ENCODE assay signal across 20 cellular contexts in the genomic region with DNA sequence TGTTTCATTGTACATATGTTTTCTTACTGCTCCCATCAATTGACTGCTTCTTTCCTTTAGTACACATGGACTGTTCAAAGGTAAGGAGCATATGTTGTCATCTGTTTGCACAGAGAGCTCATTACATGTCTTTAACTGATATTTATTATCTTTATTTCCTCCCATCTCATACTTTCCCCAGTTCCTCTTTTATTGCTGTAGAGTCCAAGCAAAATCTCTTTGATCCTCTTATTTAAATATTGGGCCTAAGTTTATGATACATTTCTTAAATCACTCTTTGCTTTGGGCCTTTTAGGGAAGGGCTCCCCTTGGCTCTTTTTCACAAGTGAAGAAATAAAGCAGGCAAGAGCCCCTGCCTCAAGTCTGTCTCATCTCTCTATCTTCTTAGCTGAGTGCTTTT.
"Had no signal": no experiment of that assay in that cellular context is flagged by ENCODE, and none has a peak within 500 bp of the region (broad histone marks: within the 10 kb centered on the region; RNA-seq: fewer than 3 reads in every experiment).

No MANE protein-coding gene starts in this region.

- H3K9me3 ChIP-seq: left lung, prostate gland, right atrium auricular region, transverse colon, uterus had no signal

- H3K4me1 ChIP-seq: left lung, prostate gland, right atrium auricular region, transverse colon, uterus had no signal

- H3K4me3 Mint-ChIP-seq: activated naive CD8-positive, alpha-beta T cell treated with anti-CD3 and anti-CD28 coated beads, Interleukin-2, amount 10 ng/mL, durations not matched to agents 7 days and 5 days; activated T-helper 17 cell treated with anti-CD3 and anti-CD28 coated beads, Interleukin-2, amount 50 U/mL, for 72 hours; endodermal cell; stimulated activated naive CD8-positive, alpha-beta T cell treated with anti-CD3 and anti-CD28 coated beads, Interleukin-15, Interleukin-2, amounts not matched to agents 100 ng/mL and 50 ng/mL, for 24 hours had no signal

- H3K9me3 Mint-ChIP-seq: activated naive CD8-positive, alpha-beta T cell treated with anti-CD3 and anti-CD28 coated beads, Interleukin-2, amount 10 ng/mL, durations not matched to agents 7 days and 5 days; activated T-helper 17 cell treated with anti-CD3 and anti-CD28 coated beads, Interleukin-2, amount 50 U/mL, for 72 hours; endodermal cell; stimulated activated naive CD8-positive, alpha-beta T cell treated with anti-CD3 and anti-CD28 coated beads, Interleukin-15, Interleukin-2, amounts not matched to agents 100 ng/mL and 50 ng/mL, for 24 hours had no signal

- H3K27me3 ChIP-seq: cardiac muscle cell, left lung, right atrium auricular region, transverse colon, uterus had no signal

- H3K36me3 ChIP-seq: cardiac muscle cell, prostate gland, right atrium auricular region, transverse colon, uterus, WERI-Rb-1 had no signal

- DNase-seq: activated CD4-positive, alpha-beta T cell treated with anti-CD3 and anti-CD28 coated beads, Interleukin-2, amount 50 U/mL, for 4 hours; activated naive CD4-positive, alpha-beta T cell; activated naive CD8-positive, alpha-beta T cell treated with anti-CD3 and anti-CD28 coated beads, Interleukin-2, amount 10 ng/mL, durations not matched to agents 7 days and 5 days; amygdala; endodermal cell; foreskin fibroblast; hippocampal formation; left lung; occipital lobe; stimulated activated CD4-positive, alpha-beta T cell treated with anti-CD3 and anti-CD28 coated beads, Interleukin-2, amount 100 ng/mL, for 24 hours; T1000; transverse colon; uterus; WERI-Rb-1 had no signal

- ATAC-seq: activated T-helper 17 cell treated with anti-CD3 and anti-CD28 coated beads, Interleukin-2, amount 50 U/mL, for 72 hours; left lung had no signal

- H3K27ac Mint-ChIP-seq: activated naive CD8-positive, alpha-beta T cell treated with anti-CD3 and anti-CD28 coated beads, Interleukin-2, amount 10 ng/mL, durations not matched to agents 7 days and 5 days; activated T-helper 17 cell treated with anti-CD3 and anti-CD28 coated beads, Interleukin-2, amount 50 U/mL, for 72 hours; endodermal cell had no signal

- H3K27me3 Mint-ChIP-seq: activated naive CD8-positive, alpha-beta T cell treated with anti-CD3 and anti-CD28 coated beads, Interleukin-2, amount 10 ng/mL, durations not matched to agents 7 days and 5 days; activated T-helper 17 cell treated with anti-CD3 and anti-CD28 coated beads, Interleukin-2, amount 50 U/mL, for 72 hours; stimulated activated naive CD8-positive, alpha-beta T cell treated with anti-CD3 and anti-CD28 coated beads, Interleukin-15, Interleukin-2, amounts not matched to agents 100 ng/mL and 50 ng/mL, for 24 hours had no signal

- H3K4me3 ChIP-seq: cardiac muscle cell, left lung, prostate gland, right atrium auricular region, transverse colon, uterus had no signal

- H3K4me1 Mint-ChIP-seq: activated naive CD8-positive, alpha-beta T cell treated with anti-CD3 and anti-CD28 coated beads, Interleukin-2, amount 10 ng/mL, durations not matched to agents 7 days and 5 days had no signal

- H3K27ac ChIP-seq: cardiac muscle cell, epithelial cell of prostate, left lung, prostate gland, right atrium auricular region, transverse colon, uterus, WERI-Rb-1 had no signal
